Comparison of ENCODE assay signal across 8 cellular contexts in genomic region chr19:19900574-19901444, GRCh38.
A peak's percentile ranks its signal among the peaks of the same experiment; 100 is the strongest.
DNase-seq lines count a peak whose midpoint lies in the region; ATAC-seq and TF ChIP-seq lines count a peak whose summit lies in the region.

ZNF93 (plus strand) TSS chr19:19900946; CDS start chr19:19901089, 143 bp downstream.

- ATAC-seq in GM19351 (IDR thresholded peaks at IDR 0.05; ENCODE audit: unreplicated experiment) = peak; percentile 93
- peak; percentile 80 for ATAC-seq in HG03558 (IDR thresholded peaks at IDR 0.05; ENCODE audit: extremely low read depth, unreplicated experiment)

- H3K4me2 ChIP-seq in BLaER1 = peak within 1 kb of the TSS; percentile 91

- peaks cover 69% of the 10 kb centered on the region for H3K9me3 ChIP-seq in BLaER1

- peaks cover 49% of the 10 kb centered on the region for H3K36me3 ChIP-seq in BLaER1

- peak within 1 kb of the TSS; percentile 94 for H3K27ac ChIP-seq in BLaER1

- no peaks in the 10 kb centered on the region for H4K20me1 ChIP-seq in BLaER1

- H3K4me1 ChIP-seq in BLaER1 = peaks cover 20% of the 10 kb centered on the region

- H3K4me3 ChIP-seq in BLaER1 = peak within 1 kb of the TSS; percentile 86
- peak within 1 kb of the TSS; percentile 77 for H3K4me3 ChIP-seq in epithelial cell of esophagus (ENCODE audit: low read length)

- peak within 1 kb of the TSS; percentile 95 for H3K9ac ChIP-seq in BLaER1

- no peak for TF ChIP-seq CTCF in epithelial cell of esophagus (IDR thresholded peaks at IDR 0.05; ENCODE audit: insufficient read depth, low read depth, low read length, missing control alignments)

- DNase-seq in NOMO-1 treated with DMSO at 0.1 percent for 48 hours (lab: John Stamatoyannopoulos, UW; ENCODE audit: unreplicated experiment) (peak; percentile 95), activated T-cell treated with anti-CD3 and anti-CD28 coated beads for 48 hours (ENCODE audit: low read depth) (peak; percentile 79), epithelial cell of esophagus (ENCODE audit: low read depth) (peak; percentile 97), middle frontal gyrus (ENCODE audit: extremely low spot score, low spot score) (peak; percentile 97)
- peak; percentile 81 to 85 for DNase-seq in stimulated activated CD8-positive, alpha-beta memory T cell treated with anti-CD3 and anti-CD28 coated beads, Interleukin-15, amount 100 ng/mL, for 48 hours (ENCODE audit: low read depth in 2 of 2)

- H3K27me3 ChIP-seq in BLaER1 = no peaks in the 10 kb centered on the region

Comparison
In these comparisons a context has a peak if more than half of its experiments do, and no peak if none do; other contexts are left out.
1. Peak in every context shown above with its lines: DNase-seq, ATAC-seq, H3K4me3 ChIP-seq and H3K27ac ChIP-seq.